17 cellular contexts compared by ENCODE assay signal in the genomic region with DNA sequence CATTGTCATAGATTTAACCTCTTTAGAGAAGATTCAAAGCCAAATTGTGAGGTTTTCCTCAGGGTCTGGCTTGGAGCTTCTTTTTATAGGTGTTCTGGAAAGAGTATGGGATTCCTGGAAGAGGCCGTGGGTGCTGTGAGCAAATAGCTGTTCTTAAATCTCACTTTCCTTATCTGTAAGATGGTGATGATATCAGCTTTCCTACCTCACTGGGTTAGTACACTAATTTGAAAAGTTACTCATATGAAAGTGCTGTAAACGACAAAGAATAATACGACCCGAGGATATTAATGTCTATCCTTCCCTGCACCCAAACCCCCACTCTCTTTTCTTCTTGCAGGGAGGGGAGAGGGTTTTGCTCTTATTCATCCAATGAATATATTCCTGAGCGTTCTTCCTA.
A peak's percentile ranks its signal among the peaks of the same experiment; 100 is the strongest.
DNase-seq lines count a peak whose midpoint lies in the region; ATAC-seq and TF ChIP-seq lines count a peak whose summit lies in the region.
"Had no signal": no experiment of that assay in that cellular context is flagged by ENCODE, and none has a peak within 500 bp of the region (broad histone marks: within the 10 kb centered on the region; RNA-seq: fewer than 3 reads in every experiment).

No MANE protein-coding gene starts in this region.

- peaks cover 15% of the 10 kb centered on the region for H3K27me3 Mint-ChIP-seq in activated CD4-positive, alpha-beta memory T cell treated with anti-CD3 and anti-CD28 coated beads for 36 hours
- peaks cover 8% of the 10 kb centered on the region for H3K27me3 Mint-ChIP-seq in activated CD4-positive, alpha-beta memory T cell treated with anti-CD3 and anti-CD28 coated beads, Interleukin-2, amount 10 ng/mL, durations not matched to agents 7 days and 5 days
- peaks cover 9% of the 10 kb centered on the region for H3K27me3 Mint-ChIP-seq in stimulated activated naive CD8-positive, alpha-beta T cell treated with anti-CD3 and anti-CD28 coated beads, Interleukin-15, Interleukin-2, amounts not matched to agents 100 ng/mL and 50 ng/mL, for 24 hours

- CTCF ChIA-PET in activated CD4-positive, alpha-beta memory T cell treated with anti-CD3 and anti-CD28 coated beads for 36 hours (lab: Charles Lee), result interaction anchor here (1.3 kb wide), 1 partner anchor 197 kb away, joined by 3 read pairs; no protein-coding TSS in a partner anchor
- CTCF ChIA-PET in activated CD4-positive, alpha-beta memory T cell treated with anti-CD3 and anti-CD28 coated beads, Interleukin-2, amount 10 ng/mL, durations not matched to agents 7 days and 5 days (lab: Charles Lee), result no interaction called here

- H3K9me3 Mint-ChIP-seq in activated CD4-positive, alpha-beta memory T cell treated with anti-CD3 and anti-CD28 coated beads for 36 hours, result no peaks in the 10 kb centered on the region
- no peaks in the 10 kb centered on the region for H3K9me3 Mint-ChIP-seq in activated CD4-positive, alpha-beta memory T cell treated with anti-CD3 and anti-CD28 coated beads, Interleukin-2, amount 10 ng/mL, durations not matched to agents 7 days and 5 days
- no peaks in the 10 kb centered on the region for H3K9me3 Mint-ChIP-seq in stimulated activated naive CD8-positive, alpha-beta T cell treated with anti-CD3 and anti-CD28 coated beads, Interleukin-15, Interleukin-2, amounts not matched to agents 100 ng/mL and 50 ng/mL, for 24 hours
- H3K9me3 Mint-ChIP-seq: CD4-positive, alpha-beta T cell; GM23338 had no signal

- POLR2A ChIA-PET in activated CD4-positive, alpha-beta memory T cell treated with anti-CD3 and anti-CD28 coated beads for 36 hours (lab: Charles Lee), result no interaction called here
- POLR2A ChIA-PET in activated CD4-positive, alpha-beta memory T cell treated with anti-CD3 and anti-CD28 coated beads, Interleukin-2, amount 10 ng/mL, durations not matched to agents 7 days and 5 days (lab: Charles Lee), result no interaction called here

- peaks cover 41 to 50% of the 10 kb centered on the region in 2 donors for H3K4me1 ChIP-seq in gastrocnemius medialis

- DNase-seq in activated CD4-positive, alpha-beta memory T cell treated with anti-CD3 and anti-CD28 coated beads for 36 hours, result peak; percentile 25
- no peak for DNase-seq in activated CD4-positive, alpha-beta memory T cell treated with anti-CD3 and anti-CD28 coated beads, Interleukin-2, amount 10 ng/mL, durations not matched to agents 7 days and 5 days
- no peak for DNase-seq in stimulated activated naive CD8-positive, alpha-beta T cell treated with anti-CD3 and anti-CD28 coated beads, Interleukin-15, Interleukin-2, amounts not matched to agents 100 U/mL and 50 U/mL, for 24 hours
- DNase-seq in gastrocnemius medialis (no peak), KBM-7 (no peak)
- DNase-seq: 8988T; AML-193; C1 segment of cervical spinal cord; Calu3; CD4-positive, alpha-beta T cell; DMS79 treated with DMSO at 0.1 percent for 48 hours; EL; H7; IMR-90 had no signal

- in situ Hi-C loops in gastrocnemius medialis (cut with MboI; ENCODE audit: low sequenced_read_pairs in 4 of 4), result no loop called here
- in situ Hi-C loops in KBM-7 (cut with MboI; ENCODE audit: low pct_unique_long_range_greater_than_20kb, low sequenced_read_pairs), result no loop called here

- TF ChIP-seq POLR2A in gastrocnemius medialis (IDR thresholded peaks at IDR 0.05), result no peak

- no peak overlapping the region for H3K4me3 Mint-ChIP-seq in activated CD4-positive, alpha-beta memory T cell treated with anti-CD3 and anti-CD28 coated beads for 36 hours
- H3K4me3 Mint-ChIP-seq in activated CD4-positive, alpha-beta memory T cell treated with anti-CD3 and anti-CD28 coated beads, Interleukin-2, amount 10 ng/mL, durations not matched to agents 7 days and 5 days, result no peak overlapping the region
- no peak overlapping the region for H3K4me3 Mint-ChIP-seq in stimulated activated naive CD8-positive, alpha-beta T cell treated with anti-CD3 and anti-CD28 coated beads, Interleukin-15, Interleukin-2, amounts not matched to agents 100 ng/mL and 50 ng/mL, for 24 hours
- H3K4me3 Mint-ChIP-seq: CD4-positive, alpha-beta T cell; GM23338 had no signal

- no peak for ATAC-seq in stimulated activated naive CD8-positive, alpha-beta T cell treated with anti-CD3 and anti-CD28 coated beads, Interleukin-15, Interleukin-2, amounts not matched to agents 100 U/mL and 50 U/mL, for 24 hours
- ATAC-seq in gastrocnemius medialis, result no peak
- ATAC-seq in HG02588 (IDR thresholded peaks at IDR 0.05; ENCODE audit: unreplicated experiment), result no peak
- ATAC-seq: GM23338 had no signal

- H3K4me1 Mint-ChIP-seq in activated CD4-positive, alpha-beta memory T cell treated with anti-CD3 and anti-CD28 coated beads for 36 hours (ENCODE audit: low read depth), result peaks cover 18% of the 10 kb centered on the region
- peaks cover 8% of the 10 kb centered on the region for H3K4me1 Mint-ChIP-seq in activated CD4-positive, alpha-beta memory T cell treated with anti-CD3 and anti-CD28 coated beads, Interleukin-2, amount 10 ng/mL, durations not matched to agents 7 days and 5 days
- peaks cover 4% of the 10 kb centered on the region for H3K4me1 Mint-ChIP-seq in stimulated activated naive CD8-positive, alpha-beta T cell treated with anti-CD3 and anti-CD28 coated beads, Interleukin-15, Interleukin-2, amounts not matched to agents 100 ng/mL and 50 ng/mL, for 24 hours (ENCODE audit: low read depth)

- peak overlapping the region in 3 of 4 donors; percentile 9 to 41 (median 9) for H3K27ac ChIP-seq in gastrocnemius medialis

- H3K36me3 Mint-ChIP-seq in activated CD4-positive, alpha-beta memory T cell treated with anti-CD3 and anti-CD28 coated beads for 36 hours, result no peaks in the 10 kb centered on the region
- no peaks in the 10 kb centered on the region for H3K36me3 Mint-ChIP-seq in activated CD4-positive, alpha-beta memory T cell treated with anti-CD3 and anti-CD28 coated beads, Interleukin-2, amount 10 ng/mL, durations not matched to agents 7 days and 5 days (ENCODE audit: low read depth)
- H3K36me3 Mint-ChIP-seq in stimulated activated naive CD8-positive, alpha-beta T cell treated with anti-CD3 and anti-CD28 coated beads, Interleukin-15, Interleukin-2, amounts not matched to agents 100 ng/mL and 50 ng/mL, for 24 hours (ENCODE audit: low read depth), result no peaks in the 10 kb centered on the region

- no peaks in the 10 kb centered on the region for H3K27me3 ChIP-seq in gastrocnemius medialis

- TF ChIP-seq CTCF in gastrocnemius medialis (IDR thresholded peaks at IDR 0.05 in 4 of 5, conservative IDR thresholded peaks at IDR 0.05 in 1 of 5), result no peak

- peak overlapping the region; percentile 6 for H3K27ac Mint-ChIP-seq in activated CD4-positive, alpha-beta memory T cell treated with anti-CD3 and anti-CD28 coated beads for 36 hours
- no peak overlapping the region for H3K27ac Mint-ChIP-seq in activated CD4-positive, alpha-beta memory T cell treated with anti-CD3 and anti-CD28 coated beads, Interleukin-2, amount 10 ng/mL, durations not matched to agents 7 days and 5 days
- peak overlapping the region; percentile 53 for H3K27ac Mint-ChIP-seq in stimulated activated naive CD8-positive, alpha-beta T cell treated with anti-CD3 and anti-CD28 coated beads, Interleukin-15, Interleukin-2, amounts not matched to agents 100 ng/mL and 50 ng/mL, for 24 hours
- H3K27ac Mint-ChIP-seq: CD4-positive, alpha-beta T cell; GM23338 had no signal

- intact Hi-C loops in activated CD4-positive, alpha-beta memory T cell treated with anti-CD3 and anti-CD28 coated beads for 36 hours (cut with micrococcal nuclease), result loop anchor here (5.0 kb wide), 1 partner anchor 40 kb away; no protein-coding TSS in a partner anchor
- intact Hi-C loops in gastrocnemius medialis (cut with DNase I; ENCODE audit: low total_unique reads), result no loop called here

- no peaks in the 10 kb centered on the region for H3K36me3 ChIP-seq in gastrocnemius medialis

- H3K4me3 ChIP-seq in gastrocnemius medialis, result no peak overlapping the region
- H3K4me3 ChIP-seq: GM23338 had no signal

- H3K9me3 ChIP-seq in gastrocnemius medialis, result no peaks in the 10 kb centered on the region
